Comparison of ENCODE assay signal across 18 cellular contexts in the genomic region with DNA sequence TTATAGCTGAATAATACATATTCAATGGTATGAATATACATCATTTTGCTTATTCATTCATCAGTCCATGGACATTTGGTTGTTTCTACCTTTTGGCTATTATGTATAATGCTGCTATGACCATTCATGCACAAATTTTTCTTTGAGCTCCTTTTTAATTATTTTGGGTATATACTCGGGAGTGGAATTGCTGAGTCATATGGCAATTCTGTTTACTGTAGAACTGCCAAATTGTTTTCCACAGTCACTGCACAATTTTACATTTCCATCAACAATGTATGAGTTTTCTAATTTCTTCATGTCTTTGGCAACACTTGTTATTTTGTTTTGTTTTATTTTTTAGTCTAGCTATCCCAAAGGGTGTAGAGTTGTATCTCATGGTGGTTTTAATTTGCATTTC.
DNase-seq lines count a peak whose midpoint lies in the region; ATAC-seq and TF ChIP-seq lines count a peak whose summit lies in the region.
"Had no signal": no experiment of that assay in that cellular context is flagged by ENCODE, and none has a peak within 500 bp of the region (broad histone marks: within the 10 kb centered on the region; RNA-seq: fewer than 3 reads in every experiment).

No MANE protein-coding gene starts in this region.

- no peaks in the 10 kb centered on the region for H3K4me1 Mint-ChIP-seq in effector memory CD8-positive, alpha-beta T cell (ENCODE audit: low read depth in 2 of 2)
- H3K4me1 Mint-ChIP-seq: B cell, T-cell had no signal

- no peaks in the 10 kb centered on the region for H3K27me3 Mint-ChIP-seq in effector memory CD8-positive, alpha-beta T cell
- H3K27me3 Mint-ChIP-seq: B cell, T-cell had no signal

- H3K9me3 Mint-ChIP-seq in effector memory CD8-positive, alpha-beta T cell, result peaks cover 7 to 8% of the 10 kb centered on the region in 2 donors

- TF ChIP-seq POLR2A in gastrocnemius medialis (IDR thresholded peaks at IDR 0.05) (no peak), erythroblast (IDR thresholded peaks at IDR 0.05; ENCODE audit: low read length) (no peak)

- no peak overlapping the region for H3K27ac ChIP-seq in gastrocnemius medialis

- in situ Hi-C loops in gastrocnemius medialis (cut with MboI; ENCODE audit: low sequenced_read_pairs in 4 of 4), result no loop called here

- no peaks in the 10 kb centered on the region for H3K36me3 Mint-ChIP-seq in effector memory CD8-positive, alpha-beta T cell (ENCODE audit: insufficient read depth)
- H3K36me3 Mint-ChIP-seq: T-cell had no signal

- H3K4me3 Mint-ChIP-seq in effector memory CD8-positive, alpha-beta T cell, result no peak overlapping the region
- H3K4me3 Mint-ChIP-seq: B cell, T-cell had no signal

- H3K27me3 ChIP-seq in gastrocnemius medialis, result no peaks in the 10 kb centered on the region
- H3K27me3 ChIP-seq: MG63 had no signal

- no peak for ATAC-seq in gastrocnemius medialis
- no peak for ATAC-seq in effector memory CD8-positive, alpha-beta T cell (replicated peaks)
- ATAC-seq: GM12878, SK-N-SH treated with all-trans-retinoic acid at 6 μM for 48 hours, T-cell had no signal

- DNase-seq in GM04504 (ENCODE audit: low read depth) (peak; percentile 11), LHCN-M2 (ENCODE audit: low read depth) (peak; percentile 24), amniotic epithelial cell (ENCODE audit: low read depth) (peak; percentile 9), renal cortical epithelial cell (ENCODE audit: low read depth) (peak; percentile 6), mesenteric fat pad (ENCODE audit: low spot score) (no peak), gastrocnemius medialis (no peak), erythroblast (lab: John Stamatoyannopoulos, UW) (no peak)
- no peak for DNase-seq in effector memory CD8-positive, alpha-beta T cell
- DNase-seq: DND-41, MG63, NCI-H1092 treated with DMSO at 0.1 percent for 48 hours, NCI-H2081, NCI-H510A, SHP77 treated with DMSO at 0.1 percent for 48 hours, T-cell had no signal

- no peak overlapping the region for H3K4me3 ChIP-seq in gastrocnemius medialis
- H3K4me3 ChIP-seq: GM12878, MG63 had no signal

- intact Hi-C loops in gastrocnemius medialis (cut with DNase I; ENCODE audit: low total_unique reads), result no loop called here

- H3K27ac Mint-ChIP-seq in effector memory CD8-positive, alpha-beta T cell, result no peak overlapping the region
- H3K27ac Mint-ChIP-seq: B cell, T-cell had no signal

- no peaks in the 10 kb centered on the region for H3K36me3 ChIP-seq in gastrocnemius medialis
- H3K36me3 ChIP-seq: MG63 had no signal

- TF ChIP-seq CTCF in gastrocnemius medialis (IDR thresholded peaks at IDR 0.05 in 4 of 5, conservative IDR thresholded peaks at IDR 0.05 in 1 of 5), result no peak

- no peaks in the 10 kb centered on the region for H3K9me3 ChIP-seq in gastrocnemius medialis
- H3K9me3 ChIP-seq: MG63 had no signal

- H3K4me1 ChIP-seq in gastrocnemius medialis, result no peaks in the 10 kb centered on the region

Comparison
In these comparisons a context has a peak if more than half of its experiments do, and no peak if none do; other contexts are left out.
1. DNase-seq: peak in GM04504 (single experiment), LHCN-M2 (single experiment), amniotic epithelial cell (single experiment) and renal cortical epithelial cell (single experiment); none in mesenteric fat pad (single experiment), gastrocnemius medialis (0 of 2), erythroblast (0 of 2) and effector memory CD8-positive, alpha-beta T cell (0 of 3).